In genomic region chr3:189311521-189311920, GRCh38 we compare ENCODE assay signal across 1 cellular context.
TF ChIP-seq lines count a peak whose summit lies in the region.

No MANE protein-coding gene starts in this region.

TF ChIP-seq in WTC11, 78 proteins besides CTCF, POLR2A, EP300 and RAD21 (continued from another document):
- TF ChIP-seq AR (CRISPR knock-in tag; IDR thresholded peaks at IDR 0.05) (no peak), ZNF512 (CRISPR knock-in tag; IDR thresholded peaks at IDR 0.05; ENCODE audit: borderline replicate concordance) (no peak)
